Comparison of ENCODE assay signal across 8 cellular contexts in the genomic region with DNA sequence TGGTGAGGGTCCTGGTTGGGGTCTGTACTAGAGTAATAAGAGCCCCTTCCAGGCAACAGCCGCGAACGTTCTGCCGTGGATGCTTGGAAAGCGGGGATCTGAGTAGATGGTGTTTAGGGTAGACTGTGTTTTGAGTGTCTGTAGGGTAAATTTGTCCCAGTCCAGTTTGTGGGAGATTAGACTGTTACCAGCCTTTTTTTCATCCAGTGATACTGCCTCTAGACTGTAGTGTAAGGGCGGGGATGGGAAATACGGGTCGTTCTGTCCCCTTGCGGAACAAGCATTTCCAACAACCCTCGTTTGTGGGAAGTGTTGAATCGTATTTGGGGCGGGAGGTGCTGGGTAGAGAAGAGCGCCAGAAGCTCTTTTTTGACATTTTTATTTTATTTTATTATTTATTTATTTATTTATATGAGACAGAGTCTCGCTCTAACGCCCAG. TPM values are rescaled to one million over a fixed set of nuclear protein-coding genes. Genes with fewer than 3 reads are reported as not detected.
DNase-seq lines count a peak whose midpoint lies in the region; ATAC-seq, FAIRE-seq and TF ChIP-seq lines count a peak whose summit lies in the region.

No MANE protein-coding gene starts in this region.

- peak overlapping the region; percentile 98 for H3K9ac ChIP-seq in iPS-15b (ENCODE audit: low read depth, low read length)

- peak overlapping the region; percentile 84 to 97 for H3K27ac ChIP-seq in small intestine (ENCODE audit: low read depth in 1 of 2, low read length in 1 of 2)

- in situ Hi-C loops in astrocyte of the cerebellum (cut with HindIII; ENCODE audit: low sequenced_read_pairs): no loop called here

- TF ChIP-seq CTCF in astrocyte of the cerebellum (IDR thresholded peaks at IDR 0.05; ENCODE audit: low read depth, low read length, missing control alignments): no peak

- peak; percentile 33 for DNase-seq in stimulated activated CD4-positive, alpha-beta T cell treated with anti-CD3 and anti-CD28 coated beads, Interleukin-15, amount 100 ng/mL, for 24 hours
- no peak for DNase-seq in stimulated activated CD4-positive, alpha-beta T cell treated with anti-CD3 and anti-CD28 coated beads, Interleukin-2, amount 100 ng/mL, for 24 hours
- DNase-seq in NCI-H2227 (lab: John Stamatoyannopoulos, UW; ENCODE audit: unreplicated experiment) (peak; percentile 37), astrocyte of the cerebellum (ENCODE audit: low read depth) (no peak), small intestine (peak; percentile 31), UCSD-AML1 (lab: John Stamatoyannopoulos, UW; ENCODE audit: unreplicated experiment) (no peak)

- no peaks in the 10 kb centered on the region for H3K36me3 ChIP-seq in iPS-15b (ENCODE audit: control insufficient read depth, insufficient read depth, low read length)
- H3K36me3 ChIP-seq in small intestine (ENCODE audit: control insufficient read depth in 2 of 2, insufficient read depth in 2 of 2, low read length in 2 of 2): peaks cover 5 to 7% of the 10 kb centered on the region in 2 donors

- H3K9me3 ChIP-seq in iPS-15b (ENCODE audit: control insufficient read depth, insufficient read depth, low read length): no peaks in the 10 kb centered on the region
- H3K9me3 ChIP-seq in small intestine (ENCODE audit: control insufficient read depth, low read depth): no peaks in the 10 kb centered on the region

- H3K27me3 ChIP-seq in iPS-15b (ENCODE audit: control insufficient read depth, insufficient read depth, low read length) (no peaks in the 10 kb centered on the region), small intestine (ENCODE audit: control insufficient read depth in 2 of 2, insufficient read depth in 2 of 2, low read length in 2 of 2) (no peaks in the 10 kb centered on the region)

- H3K4me1 ChIP-seq in iPS-15b (ENCODE audit: control insufficient read depth, insufficient read depth, low read length): no peaks in the 10 kb centered on the region
- peaks cover 4 to 5% of the 10 kb centered on the region in 2 donors for H3K4me1 ChIP-seq in small intestine (ENCODE audit: control insufficient read depth in 2 of 2, insufficient read depth in 1 of 2, low read depth in 1 of 2, low read length in 1 of 2)

- 0% methylated on average over 15 of the region's 15 CpGs for WGBS in small intestine, 3 donors

- H3K4me3 ChIP-seq in astrocyte of the cerebellum (ENCODE audit: low read depth, low read length) (peak overlapping the region; percentile 94), iPS-15b (ENCODE audit: low read depth, low read length) (peak overlapping the region; percentile 100), small intestine (ENCODE audit: low read depth in 1 of 2, low read length in 2 of 2) (peak overlapping the region; percentile 73 to 88)

- ATAC-seq in HG02610 (IDR thresholded peaks at IDR 0.05; ENCODE audit: unreplicated experiment): peak; percentile 20

- FAIRE-seq in small intestine (lab: Jason Lieb, UNC): no peak

RNA-seq across cellular contexts. Expression of gene HAUS2, which starts 0.4 kb away (rescaled TPM):
- polyA plus RNA-seq in small intestine: 10 to 100 TPM in 1 of 3 donors, 1 to 10 TPM in 2; 5.4 to 15.5 (median 9.8) TPM

RNA-seq across cellular contexts. Expression of gene LRRC57, which starts 0.5 kb away (rescaled TPM):
- polyA plus RNA-seq in small intestine: 10 to 100 TPM in 1 of 3 donors, 1 to 10 TPM in 2; 7.6 to 17.0 (median 9.6) TPM

RNA-seq across cellular contexts. Expression of gene STARD9, which starts 26.3 kb away (rescaled TPM):
- polyA plus RNA-seq in small intestine: 1 to 10 TPM in 1 of 3 donors, under 1 TPM in 2; under 0.01 to 3.3 (median 0.54) TPM

RNA-seq across cellular contexts. Expression of gene SNAP23, which starts 53.6 kb away (rescaled TPM):
- polyA plus RNA-seq in small intestine: 100 to 1,000 TPM in 1 of 3 donors, 10 to 100 TPM in 2; 39.6 to 131 (median 95.7) TPM

RNA-seq across cellular contexts. Expression of gene ZNF106, which starts 58.1 kb away (rescaled TPM):
- 10 to 100 TPM in 2 of 3 donors, 1 to 10 TPM in 1; 8.3 to 13.7 (median 13.2) TPM for polyA plus RNA-seq in small intestine

Comparison
In these comparisons a context has a peak if more than half of its experiments do, and no peak if none do; other contexts are left out.
1. DNase-seq: peak in stimulated activated CD4-positive, alpha-beta T cell treated with anti-CD3 and anti-CD28 coated beads, Interleukin-15, amount 100 ng/mL, for 24 hours (single experiment), NCI-H2227 (single experiment) and small intestine (single experiment); none in stimulated activated CD4-positive, alpha-beta T cell treated with anti-CD3 and anti-CD28 coated beads, Interleukin-2, amount 100 ng/mL, for 24 hours (0 of 2), astrocyte of the cerebellum (single experiment) and UCSD-AML1 (single experiment).
2. Peak in every context shown above with its lines, with median percentiles within 50 percentile points of each other: H3K4me3 ChIP-seq.